In genomic region chr10:7410800-7411670, GRCh38 we compare ENCODE assay signal across 1 cellular context.
TF ChIP-seq lines count a peak whose summit lies in the region.

Gene SFMBT2 (minus strand): TSS chr10:7411034. CDS start chr10:7381898, 29,136 bp downstream.

TF ChIP-seq in IMR-90, 13 proteins besides CTCF, POLR2A, EP300 and RAD21 (continued from another document):
- TF ChIP-seq USF2 (IDR thresholded peaks at IDR 0.05; ENCODE audit: low read depth, low read length) = no peak
